Comparison of ENCODE assay signal across 10 cellular contexts in genomic region chr6:122788208-122788607, GRCh38. TPM values are rescaled to one million over a fixed set of nuclear protein-coding genes. Genes with fewer than 3 reads are reported as not detected.
A peak's percentile ranks its signal among the peaks of the same experiment; 100 is the strongest.
DNase-seq lines count a peak whose midpoint lies in the region; ATAC-seq and TF ChIP-seq lines count a peak whose summit lies in the region.
"Had no signal": no experiment of that assay in that cellular context is flagged by ENCODE, and none has a peak within 500 bp of the region (broad histone marks: within the 10 kb centered on the region; RNA-seq: fewer than 3 reads in every experiment).

No MANE protein-coding gene starts in this region.

- TF ChIP-seq CTCF in HCT116 (IDR thresholded peaks at IDR 0.05 in 2 of 3, conservative IDR thresholded peaks at IDR 0.05 in 1 of 3; ENCODE audit: borderline replicate concordance in 1 of 3, insufficient read depth in 1 of 3, low read depth in 2 of 3, low read length in 2 of 3) (0 out of 6 replicates have a peak, but pooled peaks of 1 of the 3 experiments have one; percentile 4), right lobe of liver (IDR thresholded peaks at IDR 0.05) (no peak)

- no peaks in the 10 kb centered on the region for H3K9me2 ChIP-seq in HCT116 (ENCODE audit: insufficient read depth)

- RAD21 ChIA-PET in HCT116 (lab: Charles Lee; ENCODE audit: low non-redundant PET in 1 of 2, low total read pairs in 2 of 2, uncharacterized antibody in 2 of 2, unreplicated experiment in 2 of 2) = no interaction called here

- POLR2A ChIA-PET in HCT116 (lab: Charles Lee) = interaction anchor here (1.8 kb wide), 1 partner anchor 10 kb away, joined by 18 read pairs; no protein-coding TSS in a partner anchor

- no TSS peak for BruUV-seq in HCT116 (replicated peaks; lab: Mats Ljungman, UMichigan)

- peak overlapping the region; percentile 47 for H2AFZ ChIP-seq in HCT116 (ENCODE audit: low read depth, low read length, poor library complexity, severe bottlenecking)

- no peaks in the 10 kb centered on the region for H3K27me3 ChIP-seq in HCT116 (ENCODE audit: insufficient read depth, low read length)
- no peaks in the 10 kb centered on the region for H3K27me3 ChIP-seq in right lobe of liver
- H3K27me3 ChIP-seq in skeletal muscle tissue (ENCODE audit: control insufficient read depth in 3 of 3, insufficient read depth in 3 of 3, low read length in 3 of 3) = no peaks in the 10 kb centered on the region

- H3K9ac ChIP-seq in HCT116 (ENCODE audit: low read length) (no peak overlapping the region), skeletal muscle tissue (ENCODE audit: low read depth in 1 of 3, low read length in 3 of 3) (peak overlapping the region in 2 of 3 donors; percentile 85 to 95)

- no peak for DNase-seq in HCT116 (ENCODE audit: low read depth, low spot score)
- no peak for DNase-seq in right lobe of liver
- DNase-seq in activated gamma-delta T cell treated with Interleukin-2 at 50 U/mL for 16 hours = no peak
- no peak for DNase-seq in dermis blood vessel endothelial cell
- DNase-seq: NCI-H446 treated with DMSO at 0.1 percent for 48 hours, SHP77 treated with DMSO at 0.1 percent for 48 hours had no signal

- H3K4me1 ChIP-seq in HCT116 (ENCODE audit: control insufficient read depth in 1 of 2, insufficient read depth in 2 of 2, low read length in 2 of 2) = peaks cover 13 to 21% of the 10 kb centered on the region in 2 experiments
- peaks cover 0 to 23% (median 6%) of the 10 kb centered on the region in 4 donors for H3K4me1 ChIP-seq in right lobe of liver
- H3K4me1 ChIP-seq in skeletal muscle tissue (ENCODE audit: control insufficient read depth in 3 of 3, insufficient read depth in 3 of 3, low read length in 3 of 3) = peaks cover 12 to 26% (median 18%) of the 10 kb centered on the region in 3 donors

- TF ChIP-seq RAD21 in HCT116 (IDR thresholded peaks at IDR 0.05; ENCODE audit: low read depth) = no peak

- ATAC-seq in HCT116 (no peak), right lobe of liver (no peak), GM18861 (IDR thresholded peaks at IDR 0.05; ENCODE audit: unreplicated experiment) (no peak), GM21619 (IDR thresholded peaks at IDR 0.05; ENCODE audit: unreplicated experiment) (no peak)

- no peaks in the 10 kb centered on the region for H4K20me1 ChIP-seq in HCT116 (ENCODE audit: insufficient read depth)

- TF ChIP-seq POLR2A in HCT116 (IDR thresholded peaks at IDR 0.05; ENCODE audit: borderline replicate concordance, extremely low read depth, insufficient read depth, insufficient read length) (no peak), right lobe of liver (IDR thresholded peaks at IDR 0.05) (no peak)

- CTCF ChIA-PET in HCT116 (lab: Charles Lee) = no interaction called here

- H3K4me3 ChIP-seq in HCT116 (replicated peaks in 1 of 2; ENCODE audit: low read depth in 1 of 2, low read length in 2 of 2) (peak overlapping the region in 1 of 2 experiments; percentile 72; a peak in 2 of 4 replicates), right lobe of liver (peak overlapping the region in 1 of 3 donors; percentile 82), skeletal muscle tissue (ENCODE audit: low read length in 3 of 3) (peak overlapping the region in 1 of 3 donors; percentile 76)

- intact Hi-C loops in HCT116 (cut with micrococcal nuclease) (no loop called here), right lobe of liver (cut with DNase I) (no loop called here)

- H3K79me2 ChIP-seq in HCT116 (ENCODE audit: insufficient read depth, low read length) = no peaks in the 10 kb centered on the region

- H3K36me3 ChIP-seq in HCT116 (ENCODE audit: control insufficient read depth in 1 of 2, insufficient read depth in 2 of 2, low read length in 2 of 2) = no peaks in the 10 kb centered on the region
- no peaks in the 10 kb centered on the region for H3K36me3 ChIP-seq in right lobe of liver
- no peaks in the 10 kb centered on the region for H3K36me3 ChIP-seq in skeletal muscle tissue (ENCODE audit: control insufficient read depth in 3 of 3, insufficient read depth in 3 of 3, low read length in 3 of 3)

- H3K27ac ChIP-seq in HCT116 (ENCODE audit: low read depth, low read length) (no peak overlapping the region), angular gyrus (ENCODE audit: low read depth, low read length) (peak overlapping the region; percentile 62), right lobe of liver (peak overlapping the region in 2 of 3 donors; percentile 99 to 100), skeletal muscle tissue (ENCODE audit: low read depth, low read length) (peak overlapping the region; percentile 94)

- H3K9me3 ChIP-seq in HCT116 (ENCODE audit: control insufficient read depth in 1 of 2, insufficient read depth in 1 of 2, low read depth in 1 of 2, low read length in 2 of 2) (no peaks in the 10 kb centered on the region), right lobe of liver (no peaks in the 10 kb centered on the region), skeletal muscle tissue (ENCODE audit: control insufficient read depth in 3 of 3, low read length in 3 of 3) (no peaks in the 10 kb centered on the region)

- 47% methylated on average over 6 of the region's 6 CpGs for WGBS in right lobe of liver (ENCODE audit: insufficient coverage, low coverage, low lambda C conversion rate, missing lambda C conversion rate)

- H3K4me2 ChIP-seq in HCT116 (ENCODE audit: low read length) = peak overlapping the region; percentile 95

TF ChIP-seq in HCT116, 20 proteins besides CTCF, POLR2A, EP300 and RAD21:
- TF ChIP-seq TCF7L2 (IDR thresholded peaks at IDR 0.05; ENCODE audit: borderline replicate concordance, extremely low read depth, insufficient read depth, insufficient read length) (no peak), ATF3 (IDR thresholded peaks at IDR 0.05) (no peak), ZFX (IDR thresholded peaks at IDR 0.05) (no peak), EGR1 (IDR thresholded peaks at IDR 0.05; ENCODE audit: low read depth) (no peak), POLR2AphosphoS5 (IDR thresholded peaks at IDR 0.05; ENCODE audit: low read depth, low read length) (no peak), CBX3 (IDR thresholded peaks at IDR 0.05; ENCODE audit: low read depth) (no peak), EZH2 (IDR thresholded peaks at IDR 0.05) (no peak), SRF (IDR thresholded peaks at IDR 0.05; ENCODE audit: low read depth) (no peak), FOSL1 (IDR thresholded peaks at IDR 0.05; ENCODE audit: low read depth) (no peak), CEBPB (IDR thresholded peaks at IDR 0.05; ENCODE audit: low read depth) (no peak), SIN3A (IDR thresholded peaks at IDR 0.05; ENCODE audit: low read depth) (no peak), MAX (IDR thresholded peaks at IDR 0.05) (no peak), ZBTB33 (IDR thresholded peaks at IDR 0.05; ENCODE audit: extremely low read depth, insufficient replicate concordance, low read length) (no peak), SP1 (IDR thresholded peaks at IDR 0.05; ENCODE audit: low read depth) (no peak), JUND (IDR thresholded peaks at IDR 0.05) (no peak), YY1 (IDR thresholded peaks at IDR 0.05; ENCODE audit: extremely low read depth, insufficient replicate concordance, low read depth, low read length) (no peak)

RNA-seq across cellular contexts. Expression of gene SMPDL3A, which starts 0.8 kb away (rescaled TPM):
- total RNA-seq in HCT116 (2021; ENCODE audit: unreplicated experiment) (2.4 TPM), right lobe of liver (10 to 100 TPM; 27.5 to 51.9 (median 36.1) TPM), skeletal muscle tissue (11.0 TPM), dermis blood vessel endothelial cell (4.8 and 6.3 TPM in 2 replicates)
- polyA plus RNA-seq in HCT116 (2012) = 1.2 and 1.5 TPM in 2 replicates

RNA-seq across cellular contexts. Expression of gene FABP7, which starts 8.7 kb away (rescaled TPM):
- not detected for total RNA-seq in HCT116 (2021; ENCODE audit: unreplicated experiment)
- not detected in 2 replicates for polyA plus RNA-seq in HCT116 (2012)
- not detected for total RNA-seq in right lobe of liver
- not detected for total RNA-seq in skeletal muscle tissue
- not detected in 2 replicates for total RNA-seq in dermis blood vessel endothelial cell
